ENCODE assay signal across 7 cellular contexts in the genomic region with DNA sequence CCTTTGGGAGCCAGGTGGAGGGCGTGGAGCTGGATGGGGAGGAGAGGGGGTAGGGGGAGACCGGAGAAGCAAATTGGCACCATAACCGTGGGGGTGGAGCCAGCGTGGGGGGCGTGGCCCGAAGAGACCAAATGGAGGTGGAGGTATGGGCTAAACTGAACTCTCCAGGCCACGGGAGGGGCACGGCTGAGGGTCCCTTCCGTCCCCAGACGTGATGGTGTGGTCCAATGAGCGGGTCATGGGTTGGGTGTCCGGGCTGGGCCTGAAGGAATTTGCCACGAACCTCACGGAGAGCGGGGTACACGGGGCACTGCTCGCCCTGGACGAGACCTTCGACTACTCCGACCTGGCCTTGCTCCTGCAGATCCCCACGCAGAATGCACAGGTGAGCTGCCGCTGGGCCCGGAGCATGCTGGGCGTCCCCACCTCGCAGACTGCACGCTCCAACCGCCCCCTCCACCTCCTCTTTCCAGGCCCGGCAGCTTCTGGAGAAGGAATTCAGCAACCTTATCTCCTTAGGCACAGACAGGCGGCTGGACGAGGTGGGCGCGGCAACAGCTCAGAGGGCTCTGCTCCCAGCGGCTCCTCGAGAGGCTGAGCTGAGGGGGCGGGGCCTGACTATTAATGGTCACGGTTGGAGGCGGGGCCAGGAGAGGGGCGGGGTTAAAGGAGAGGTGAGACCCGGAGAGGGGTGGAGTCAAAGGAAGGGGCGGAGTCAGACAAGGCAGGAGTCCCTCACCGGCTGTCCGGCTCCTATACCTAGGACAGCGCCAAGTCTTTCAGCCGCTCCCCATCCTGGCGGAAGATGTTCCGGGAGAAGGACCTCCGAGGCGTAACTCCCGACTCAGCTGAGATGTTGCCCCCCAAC.
DNase-seq lines count a peak whose midpoint lies in the region; ATAC-seq, FAIRE-seq and TF ChIP-seq lines count a peak whose summit lies in the region.

No MANE protein-coding gene starts in this region.

- TF ChIP-seq CTCF in WI38 (IDR thresholded peaks at IDR 0.05; ENCODE audit: low read depth, low read length) = no peak

- in situ Hi-C loops in T47D (cut with HindIII; ENCODE audit: low pct_unique_long_range_greater_than_20kb, low sequenced_read_pairs) = no loop called here

- DNase-seq in GM19239 (ENCODE audit: insufficient read length, low spot score) (peak; percentile 65), NCI-H2196 treated with DMSO at 0.1 percent for 48 hours (lab: John Stamatoyannopoulos, UW; ENCODE audit: unreplicated experiment) (peak; percentile 92), T47D (ENCODE audit: low read depth in 1 of 2, low spot score in 1 of 2) (peak; percentile 83 to 96), skeletal muscle cell (ENCODE audit: low read depth) (peak; percentile 67)

- H3K4me3 ChIP-seq in WI38 (ENCODE audit: low read depth, low read length) = peak overlapping the region; percentile 75
- peak overlapping the region; percentile 86 for H3K4me3 ChIP-seq in iPS-11a (ENCODE audit: low read depth, low read length)
- H3K4me3 ChIP-seq in skeletal muscle cell (ENCODE audit: low read depth, low read length) = peak overlapping the region; percentile 92

- no peak for ATAC-seq in GM21528 (IDR thresholded peaks at IDR 0.05; ENCODE audit: low FRiP score, unreplicated experiment)

- FAIRE-seq in GM19239 (lab: Jason Lieb, UNC) = no peak
